In the genomic region with DNA sequence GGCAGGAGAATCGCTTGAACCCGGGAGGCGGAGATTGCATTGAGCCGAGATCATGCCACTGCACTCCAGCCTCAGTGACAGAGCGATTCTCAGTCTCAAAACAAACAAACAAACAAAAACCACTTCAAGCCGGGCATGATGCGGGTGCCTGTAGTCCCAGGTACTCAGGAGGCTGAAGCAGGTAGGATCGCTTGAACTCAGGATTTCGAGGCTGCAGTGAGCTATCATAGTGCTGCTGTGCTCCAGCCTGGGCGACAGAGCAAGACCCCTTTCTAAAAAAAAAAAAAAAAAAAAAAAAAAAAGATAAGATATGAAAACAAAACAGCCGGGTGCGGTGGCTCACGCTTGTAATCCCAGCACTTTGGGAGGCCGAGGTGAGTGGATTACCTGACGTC, we compare ENCODE assay signal across 9 cellular contexts. TPM values are rescaled to one million over a fixed set of nuclear protein-coding genes. Genes with fewer than 3 reads are reported as not detected.
DNase-seq lines count a peak whose midpoint lies in the region; ATAC-seq and TF ChIP-seq lines count a peak whose summit lies in the region.
"Had no signal": no experiment of that assay in that cellular context is flagged by ENCODE, and none has a peak within 500 bp of the region (broad histone marks: within the 10 kb centered on the region; RNA-seq: fewer than 3 reads in every experiment).

No MANE protein-coding gene starts in this region.

- no peak for ATAC-seq in heart left ventricle
- ATAC-seq in heart right ventricle, result no peak
- no peak for ATAC-seq in activated B cell treated with CpG ODN at 0.5 μM for 24 hours (ENCODE audit: low read depth)

- H3K27me3 Mint-ChIP-seq in activated B cell treated with CpG ODN at 0.5 μM for 24 hours, result no peaks in the 10 kb centered on the region

- H3K4me3 Mint-ChIP-seq in activated B cell treated with CpG ODN at 0.5 μM for 24 hours, result peak overlapping the region; percentile 86

- POLR2A ChIA-PET in activated B cell treated with CpG ODN at 0.5 μM for 24 hours (lab: Charles Lee), result interaction anchor here (0.7 to 4.2 kb wide), 12 partner anchors 9 to 1158 kb away, joined by 3 to 24 read pairs (median 4); partner anchors contain the start of genes CATSPERG, PPP1R14A, PSMD8 and SPINT2

- H3K36me3 ChIP-seq in heart left ventricle (no peaks in the 10 kb centered on the region), heart right ventricle (peaks cover 0 to under 1% (median 0%) of the 10 kb centered on the region in 9 donors), tibial artery (peaks cover 0 to 3% (median 2%) of the 10 kb centered on the region in 3 donors)

- no peak for TF ChIP-seq CTCF in heart left ventricle (IDR thresholded peaks at IDR 0.05)
- TF ChIP-seq CTCF in heart right ventricle (IDR thresholded peaks at IDR 0.05), result no peak
- no peak for TF ChIP-seq CTCF in activated B cell treated with CpG ODN at 0.5 μM for 24 hours (IDR thresholded peaks at IDR 0.05)
- no peak for TF ChIP-seq CTCF in fibroblast of the aortic adventitia (IDR thresholded peaks at IDR 0.05; ENCODE audit: insufficient read depth, low read length)
- TF ChIP-seq CTCF in tibial artery (IDR thresholded peaks at IDR 0.05), result no peak

- H3K4me3 ChIP-seq in heart left ventricle (peak overlapping the region in 7 of 12 donors; percentile 24 to 45 (median 32)), heart right ventricle (peak overlapping the region in 5 of 10 donors; percentile 21 to 45 (median 38)), fibroblast of the aortic adventitia (ENCODE audit: low read depth, low read length) (peak overlapping the region; percentile 60), tibial artery (peak overlapping the region; percentile 21 to 32)

- H3K27ac ChIP-seq in heart left ventricle (no peak overlapping the region), heart right ventricle (no peak overlapping the region), tibial artery (peak overlapping the region in 1 of 2 donors; percentile 96)

- intact Hi-C loops in heart left ventricle (cut with DNase I), result loop anchor here in 3 of 10 donors (5.0 to 10.0 kb wide), 2 partner anchors 89 to 338 kb away; partner anchors contain the start of genes SIPA1L3 (in 1 of the 3) and WDR87 (in 1 of the 3)
- intact Hi-C loops in heart right ventricle (cut with DNase I), result loop anchor here in 4 of 10 donors (1.0 to 5.0 kb wide), 3 partner anchors 89 to 92 kb away; partner anchors contain the start of gene CATSPERG (in 2 of the 4)
- intact Hi-C loops in activated B cell treated with CpG ODN at 0.5 μM for 24 hours (cut with micrococcal nuclease), result loop anchor here (1.0 kb wide), 4 partner anchors 13 to 345 kb away; partner anchors contain the start of genes CATSPERG, PPP1R14A and PSMD8
- intact Hi-C loops in tibial artery (cut with DNase I; ENCODE audit: low total_unique reads), result no loop called here

- DNase-seq in heart left ventricle (no peak), heart right ventricle (no peak), activated B cell treated with CpG ODN at 0.5 μM for 24 hours (no peak), fibroblast of the aortic adventitia (ENCODE audit: low read depth) (no peak), tibial artery (no peak), NCI-H2107 treated with DMSO at 0.1 percent for 48 hours (lab: John Stamatoyannopoulos, UW; ENCODE audit: unreplicated experiment) (no peak), NCI-H1105 treated with DMSO at 0.1 percent for 48 hours (lab: John Stamatoyannopoulos, UW) (no peak), HT-29 (ENCODE audit: low spot score) (no peak)

- H3K4me1 ChIP-seq in heart left ventricle, result peaks cover 0 to 34% (median 12%) of the 10 kb centered on the region in 12 donors
- peaks cover 0 to 59% (median 11%) of the 10 kb centered on the region in 9 donors for H3K4me1 ChIP-seq in heart right ventricle
- peaks cover 0 to 67% (median 43%) of the 10 kb centered on the region in 4 donors for H3K4me1 ChIP-seq in tibial artery

- H3K27me3 ChIP-seq in heart left ventricle (no peaks in the 10 kb centered on the region), heart right ventricle (no peaks in the 10 kb centered on the region), tibial artery (no peaks in the 10 kb centered on the region)

- CTCF ChIA-PET in activated B cell treated with CpG ODN at 0.5 μM for 24 hours (lab: Charles Lee), result interaction anchor here (0.6 to 2.8 kb wide), 9 partner anchors 9 to 93 kb away, joined by 3 to 26 read pairs (median 5); partner anchors contain the start of genes CATSPERG and PPP1R14A

- peak overlapping the region; percentile 92 for H3K27ac Mint-ChIP-seq in activated B cell treated with CpG ODN at 0.5 μM for 24 hours
- H3K27ac Mint-ChIP-seq: activated naive CD4-positive, alpha-beta T cell treated with anti-CD3 and anti-CD28 coated beads for 36 hours had no signal

- H3K9me3 Mint-ChIP-seq in activated B cell treated with CpG ODN at 0.5 μM for 24 hours, result no peaks in the 10 kb centered on the region
- H3K9me3 Mint-ChIP-seq: activated naive CD4-positive, alpha-beta T cell treated with anti-CD3 and anti-CD28 coated beads for 36 hours had no signal

- 67 to 71% (median 68%) methylated on average over 15 of the region's 15 CpGs for WGBS in heart left ventricle, 4 donors
- WGBS in heart right ventricle, 2 donors, result 67 to 68% methylated on average over 15 of the region's 15 CpGs

- H3K9me3 ChIP-seq in heart left ventricle (no peaks in the 10 kb centered on the region), heart right ventricle (no peaks in the 10 kb centered on the region), tibial artery (no peaks in the 10 kb centered on the region)

- H3K36me3 Mint-ChIP-seq in activated B cell treated with CpG ODN at 0.5 μM for 24 hours (ENCODE audit: low read depth), result no peaks in the 10 kb centered on the region

- no peak for TF ChIP-seq POLR2A in heart left ventricle (IDR thresholded peaks at IDR 0.05)

- H3K4me1 Mint-ChIP-seq in activated B cell treated with CpG ODN at 0.5 μM for 24 hours, result peaks cover 21% of the 10 kb centered on the region

RNA-seq across cellular contexts. Expression of gene PPP1R14A, which starts 12.9 kb away (rescaled TPM):
- total RNA-seq in heart left ventricle (10 to 100 TPM; 13.0 to 88.5 (median 25.3) TPM), heart right ventricle (10 to 100 TPM; 11.2 to 82.6 (median 20.7) TPM), activated B cell treated with CpG ODN at 0.5 μM for 24 hours (17.2 and 17.4 TPM in 2 replicates), fibroblast of the aortic adventitia (ENCODE audit: low replicate concordance) (1.3 TPM in 1 of 2 replicates, not detected in the other)
- polyA plus RNA-seq in heart left ventricle (10 to 100 TPM; 18.2 to 83.1 TPM), heart right ventricle (100 to 1,000 TPM in 1 of 2 donors, 10 to 100 TPM in 1; 45.4 to 184 TPM)
- total RNA-seq in HT-29 (2014; rRNA removed; shearing (Covaris generic)), result not detected in 2 replicates
- total RNA-seq: activated naive CD4-positive, alpha-beta T cell treated with anti-CD3 and anti-CD28 coated beads for 36 hours had no signal

RNA-seq across cellular contexts. Expression of gene DPF1, which starts 19.3 kb away (rescaled TPM):
- total RNA-seq in heart left ventricle (1 to 10 TPM in 1 of 9 donors, under 1 TPM in 6, not detected in 2; 0.11 to 1.2 (median 0.37) TPM), heart right ventricle (under 1 TPM in 6 of 10 donors, not detected in 4; 0.16 to 0.72 (median 0.30) TPM), activated B cell treated with CpG ODN at 0.5 μM for 24 hours (not detected in 2 replicates), fibroblast of the aortic adventitia (ENCODE audit: low replicate concordance) (2.7 and 3.3 TPM in 2 replicates)
- polyA plus RNA-seq in heart left ventricle (under 1 TPM; 0.12 to 0.23 TPM), heart right ventricle (under 1 TPM in 1 of 2 donors, not detected in 1; 0.09 TPM)
- total RNA-seq in HT-29 (2014; rRNA removed; shearing (Covaris generic)), result 0.89 and 1.3 TPM in 2 replicates

RNA-seq across cellular contexts. Expression of gene SPINT2, which starts 21.1 kb away (rescaled TPM):
- 10 to 100 TPM in 7 of 9 donors, 1 to 10 TPM in 2; 3.5 to 27.7 (median 15.9) TPM for total RNA-seq in heart left ventricle
- 10 to 100 TPM in 1 of 2 donors, 1 to 10 TPM in 1; 3.6 to 11.3 TPM for polyA plus RNA-seq in heart left ventricle
- 10 to 100 TPM in 7 of 10 donors, 1 to 10 TPM in 3; 4.5 to 29.2 (median 12.7) TPM for total RNA-seq in heart right ventricle
- 10 to 100 TPM in 1 of 2 donors, 1 to 10 TPM in 1; 3.4 to 12.7 TPM for polyA plus RNA-seq in heart right ventricle
- 70.3 and 73.4 TPM in 2 replicates for total RNA-seq in activated B cell treated with CpG ODN at 0.5 μM for 24 hours
- 1.3 and 13.5 TPM in 2 replicates for total RNA-seq in fibroblast of the aortic adventitia (ENCODE audit: low replicate concordance)
- total RNA-seq in HT-29 (2014; rRNA removed; shearing (Covaris generic)), result 2,475 and 2,514 TPM in 2 replicates

Comparison
In these comparisons a context has a peak if more than half of its experiments do, and no peak if none do; other contexts are left out.
1. RNA of gene SPINT2, which starts 21.1 kb away (total RNA-seq): 2,475 to 2,514 TPM in HT-29; 70.3 to 73.4 TPM in activated B cell treated with CpG ODN at 0.5 μM for 24 hours, 3.5 to 27.7 TPM in heart left ventricle, 1.3 to 13.5 TPM in fibroblast of the aortic adventitia and 4.5 to 29.2 TPM in heart right ventricle; every median in the first group is over 10 times any median in the second.